ENCODE assay signal across 30 cellular contexts in genomic region chr3:99761415-99761981, GRCh38.
"Had no signal": no experiment of that assay in that cellular context is flagged by ENCODE, and none has a peak within 500 bp of the region (broad histone marks: within the 10 kb centered on the region; RNA-seq: fewer than 3 reads in every experiment).

No MANE protein-coding gene starts in this region.

- H3K27me3 Mint-ChIP-seq: activated CD4-positive, alpha-beta memory T cell treated with anti-CD3 and anti-CD28 coated beads for 36 hours had no signal

- H3K4me3 ChIP-seq: breast epithelium, MG63, Peyer's patch, SJSA1 had no signal

- H3K27ac Mint-ChIP-seq: activated B cell treated with CpG ODN at 0.5 μM for 24 hours; activated CD4-positive, alpha-beta memory T cell treated with anti-CD3 and anti-CD28 coated beads for 36 hours; activated CD4-positive, alpha-beta T cell treated with anti-CD3 and anti-CD28 coated beads, Interleukin-2, amount 10 ng/mL, durations not matched to agents 7 days and 5 days; activated naive CD8-positive, alpha-beta T cell; IgD-negative memory B cell; T-cell had no signal

- H3K4me2 ChIP-seq: KMS-11 had no signal

- H3K27ac ChIP-seq: breast epithelium, KMS-11, Peyer's patch, RWPE1, SJSA1 had no signal

- H3K27me3 ChIP-seq: breast epithelium, MG63, Peyer's patch, SJSA1 had no signal

- FAIRE-seq: TTC549 had no signal

- DNase-seq: activated B cell treated with CpG ODN at 0.5 μM for 24 hours; activated CD4-positive, alpha-beta memory T cell treated with anti-CD3 and anti-CD28 coated beads for 36 hours; activated CD4-positive, alpha-beta T cell treated with anti-CD3 and anti-CD28 coated beads for 1 hour; activated CD4-positive, alpha-beta T cell treated with anti-CD3 and anti-CD28 coated beads, Interleukin-2, amount 10 ng/mL, durations not matched to agents 7 days and 5 days; activated CD8-positive, alpha-beta memory T cell treated with anti-CD3 and anti-CD28 coated beads for 24 hours; activated effector memory CD4-positive, alpha-beta T cell treated with anti-CD3 and anti-CD28 coated beads, Interleukin-2, amount 50 U/mL, for 16 hours; activated naive CD4-positive, alpha-beta T cell treated with Interleukin-2 at 50 U/mL for 16 hours; activated T-cell treated with anti-CD3 and anti-CD28 coated beads, Interleukin-2, amount 50 U/mL, for 4 hours; MG63; MV-4-11; NCI-H1105 treated with DMSO at 0.1 percent for 48 hours; NCI-H1436 treated with DMSO at 0.1 percent for 48 hours; NCI-H187; NCI-H2081; NCI-H510A treated with DMSO at 0.1 percent for 48 hours; NCI-H69; NK-92 treated with Interleukin-12 subunit alpha and Interleukin-12 subunit beta, amount 100 ng/mL, for 24 hours; OCI-M1; Peyer's patch; SHP77; T-cell; T-helper 2 cell; T1000 had no signal

- H3K9me3 Mint-ChIP-seq: activated B cell treated with CpG ODN at 0.5 μM for 24 hours; activated CD4-positive, alpha-beta memory T cell treated with anti-CD3 and anti-CD28 coated beads for 36 hours; activated CD4-positive, alpha-beta T cell treated with anti-CD3 and anti-CD28 coated beads, Interleukin-2, amount 10 ng/mL, durations not matched to agents 7 days and 5 days; activated T-cell treated with anti-CD3 and anti-CD28 coated beads, Interleukin-2, amount 50 U/mL, for 4 hours; IgD-negative memory B cell; T-cell had no signal

- H3K36me3 Mint-ChIP-seq: activated CD4-positive, alpha-beta memory T cell treated with anti-CD3 and anti-CD28 coated beads for 36 hours; activated naive CD8-positive, alpha-beta T cell; IgD-negative memory B cell; T-cell had no signal

- H3K9ac ChIP-seq: KMS-11 had no signal

- H3K36me3 ChIP-seq: breast epithelium, MG63, Peyer's patch, SJSA1 had no signal

- H3K4me1 ChIP-seq: breast epithelium, Peyer's patch, SJSA1 had no signal

- H3K9me3 ChIP-seq: breast epithelium, MG63, Peyer's patch, SJSA1 had no signal

- H3K4me3 Mint-ChIP-seq: activated B cell treated with CpG ODN at 0.5 μM for 24 hours; activated CD4-positive, alpha-beta memory T cell treated with anti-CD3 and anti-CD28 coated beads for 36 hours; activated CD4-positive, alpha-beta T cell treated with anti-CD3 and anti-CD28 coated beads, Interleukin-2, amount 10 ng/mL, durations not matched to agents 7 days and 5 days; activated naive CD8-positive, alpha-beta T cell; activated T-cell treated with anti-CD3 and anti-CD28 coated beads, Interleukin-2, amount 50 U/mL, for 4 hours; IgD-negative memory B cell; T-cell had no signal

- ATAC-seq: activated T-cell treated with anti-CD3 and anti-CD28 coated beads, Interleukin-2, amount 50 U/mL, for 4 hours; T-cell had no signal

- H3K4me1 Mint-ChIP-seq: activated B cell treated with CpG ODN at 0.5 μM for 24 hours; activated CD4-positive, alpha-beta T cell treated with anti-CD3 and anti-CD28 coated beads, Interleukin-2, amount 10 ng/mL, durations not matched to agents 7 days and 5 days; IgD-negative memory B cell; T-cell had no signal
